In genomic region chr6:49515485-49516146, GRCh38 we compare ENCODE assay signal across 20 cellular contexts. TPM values are rescaled to one million over a fixed set of nuclear protein-coding genes. Genes with fewer than 3 reads are reported as not detected.
A peak's percentile ranks its signal among the peaks of the same experiment; 100 is the strongest.
DNase-seq lines count a peak whose midpoint lies in the region; ATAC-seq, FAIRE-seq and TF ChIP-seq lines count a peak whose summit lies in the region.
"Had no signal": no experiment of that assay in that cellular context is flagged by ENCODE, and none has a peak within 500 bp of the region (broad histone marks: within the 10 kb centered on the region; RNA-seq: fewer than 3 reads in every experiment).

No MANE protein-coding gene starts in this region.

- in situ Hi-C loops in K562 (cut with MboI) = no loop called here

- peak overlapping the region; percentile 71 for H2AFZ ChIP-seq in K562 (ENCODE audit: low read depth, low read length)
- H2AFZ ChIP-seq in SK-N-SH (ENCODE audit: low read depth) = no peak overlapping the region

- H3K27ac ChIP-seq in K562 (ENCODE audit: extremely low read depth, low read depth, low read length) (no peak overlapping the region), SK-N-SH (ENCODE audit: low read depth in 2 of 2, low read length in 1 of 2) (no peak overlapping the region)
- H3K27ac ChIP-seq: A549, C4-2B, HL-60 had no signal

- H3K9me2 ChIP-seq in SK-N-SH = no peaks in the 10 kb centered on the region

- ATAC-seq in K562 = peak; percentile 68
- no peak for ATAC-seq in HG02970 (IDR thresholded peaks at IDR 0.05; ENCODE audit: low FRiP score, unreplicated experiment)
- ATAC-seq: A549 had no signal

- CTCF ChIA-PET in K562 (lab: Yijun Ruan, JAX; ENCODE audit: low intra/inter-chr PET ratio) = no interaction called here
- CTCF ChIA-PET in SK-N-SH (lab: Yijun Ruan, JAX) = interaction anchor here (0.7 kb wide), 1 partner anchor 17 kb away, joined by 3 read pairs; no protein-coding TSS in a partner anchor

- H3K9ac ChIP-seq in K562 (ENCODE audit: insufficient read depth in 1 of 2, low read depth in 2 of 2, low read length in 2 of 2) = no peak overlapping the region
- H3K9ac ChIP-seq in SK-N-SH = no peak overlapping the region

- TF ChIP-seq CTCF in K562 (IDR thresholded peaks at IDR 0.05 in 2 of 3, conservative IDR thresholded peaks at IDR 0.05 in 1 of 3; ENCODE audit: insufficient read depth in 2 of 3, low read depth in 1 of 3, low read length in 3 of 3) (no peak), SK-N-SH (IDR thresholded peaks at IDR 0.05) (no peak)

- H3K9me1 ChIP-seq in K562 (ENCODE audit: control insufficient read depth, insufficient read depth, low read length) = no peaks in the 10 kb centered on the region

- POLR2A ChIA-PET in K562 (lab: Yijun Ruan, JAX) = interaction anchor here (0.5 to 0.9 kb wide), 2 partner anchors 8 to 537 kb away, joined by 3 read pairs; no protein-coding TSS in a partner anchor
- POLR2A ChIA-PET in SK-N-SH (lab: Yijun Ruan, JAX) = no interaction called here

- H3K9me3 ChIP-seq in K562 (replicated peaks; ENCODE audit: control insufficient read depth, insufficient read depth, low read depth, low read length) (no peaks in the 10 kb centered on the region), SK-N-SH (no peaks in the 10 kb centered on the region)
- H3K9me3 ChIP-seq: A549, BE2C had no signal

- no peaks in the 10 kb centered on the region for H3F3A ChIP-seq in SK-N-SH (replicated peaks; ENCODE audit: insufficient read depth)

- H3K4me2 ChIP-seq in K562 (ENCODE audit: insufficient read depth, low read length) = peak overlapping the region; percentile 33; the same call in 1 of the 2 replicates
- H3K4me2 ChIP-seq in SK-N-SH = no peak overlapping the region
- H3K4me2 ChIP-seq: A549 had no signal

- H4K20me1 ChIP-seq in K562 (replicated peaks; ENCODE audit: control insufficient read depth, insufficient read depth, low read length) (no peaks in the 10 kb centered on the region), SK-N-SH (ENCODE audit: insufficient read depth) (no peaks in the 10 kb centered on the region)

- no TSS peak for BruUV-seq in K562 (replicated peaks; lab: Mats Ljungman, UMichigan)

- H3K27me3 ChIP-seq in K562 (ENCODE audit: control insufficient read depth in 2 of 2, insufficient read depth in 2 of 2, low read length in 2 of 2) (no peaks in the 10 kb centered on the region), SK-N-SH (ENCODE audit: insufficient read depth) (no peaks in the 10 kb centered on the region; the same call in 1 of the 2 replicates)

- TF ChIP-seq EP300 in K562 (IDR thresholded peaks at IDR 0.05; ENCODE audit: low read length) (no peak), SK-N-SH (IDR thresholded peaks at IDR 0.05; ENCODE audit: borderline replicate concordance in 1 of 2, low read depth in 1 of 2, low read length in 1 of 2) (no peak)

- WGBS in K562 (ENCODE audit: insufficient coverage, low coverage, missing lambda C conversion rate) = 8% methylated on average over 10 of the region's 10 CpGs
- 36% methylated on average over 10 of the region's 10 CpGs for WGBS in SK-N-SH (ENCODE audit: low lambda C conversion rate)

- DNase-seq in H54 (ENCODE audit: insufficient read length, low spot score) = no peak
- peak; percentile 67 for DNase-seq in NCI-H226
- peak in 1 of 4 experiments; percentile 27 for DNase-seq in K562 (ENCODE audit: extremely low read depth in 1 of 4, low spot score in 3 of 4)
- DNase-seq in SK-N-SH = no peak
- no peak for DNase-seq in SKM-1 treated with dmso at 0.1 percent for 144 hours (lab: John Stamatoyannopoulos, UW; ENCODE audit: unreplicated experiment)
- no peak for DNase-seq in dedifferentiated amniotic fluid mesenchymal stem cell (ENCODE audit: extremely low spot score)
- DNase-seq: BE2C; CD4-positive, alpha-beta memory T cell; DMS79 treated with DMSO at 0.1 percent for 48 hours; GDM1; HCEC 1CT; IMR-90 had no signal

- TF ChIP-seq POLR2A in H54 (IDR thresholded peaks at IDR 0.05; ENCODE audit: low read depth, low read length) (no peak), K562 (conservative IDR thresholded peaks at IDR 0.05) (no peak)

- H3K4me3 ChIP-seq in K562 (no peak overlapping the region), SK-N-SH (ENCODE audit: low read depth in 2 of 2, low read length in 1 of 2) (no peak overlapping the region)
- H3K4me3 ChIP-seq: A549 had no signal

- TF ChIP-seq RAD21 in K562 (CRISPR knock-in tag; conservative IDR thresholded peaks at IDR 0.05 in 1 of 2, IDR thresholded peaks at IDR 0.05 in 1 of 2) (no peak), SK-N-SH (IDR thresholded peaks at IDR 0.05; ENCODE audit: low read length) (no peak)

- H3K4me1 ChIP-seq in K562 (replicated peaks in 1 of 2; ENCODE audit: control insufficient read depth in 2 of 2, insufficient read depth in 2 of 2, low read length in 2 of 2) (no peaks in the 10 kb centered on the region), SK-N-SH (ENCODE audit: control insufficient read depth in 1 of 2, insufficient read depth in 2 of 2, low read depth in 1 of 2, low read length in 1 of 2) (no peaks in the 10 kb centered on the region)
- H3K4me1 ChIP-seq: BE2C had no signal

- FAIRE-seq in H54 (lab: Jason Lieb, UNC) (peak; percentile 83), K562 (lab: Jason Lieb, UNC) (no peak)
- FAIRE-seq: A549, GM12892, GM19239, H1 had no signal

- intact Hi-C loops in K562 (cut with micrococcal nuclease) = no loop called here

- H3K79me2 ChIP-seq in K562 (ENCODE audit: control insufficient read depth, insufficient read depth, low read length) = no peaks in the 10 kb centered on the region
- no peaks in the 10 kb centered on the region for H3K79me2 ChIP-seq in SK-N-SH (ENCODE audit: insufficient read depth)

- H3K36me3 ChIP-seq in K562 (ENCODE audit: control insufficient read depth, insufficient read depth, low read length) (no peaks in the 10 kb centered on the region), SK-N-SH (replicated peaks in 1 of 2; ENCODE audit: control insufficient read depth in 1 of 2, insufficient read depth in 2 of 2, low read length in 1 of 2) (no peaks in the 10 kb centered on the region)
- H3K36me3 ChIP-seq: BE2C had no signal

RNA-seq across cellular contexts. Expression of gene GLYATL3, which starts 15.9 kb away (rescaled TPM):
- total RNA-seq in K562 (2011; cell fraction: chromatin; rRNA removed; ENCODE audit: low replicate concordance) = not detected in 2 replicates
- total RNA-seq in K562 (2011; cell fraction: nucleolus; rRNA removed) = not detected in 2 replicates
- not detected in 2 replicates for total RNA-seq in K562 (2011; cell fraction: nucleoplasm; rRNA removed)
- total RNA-seq in K562 (2014; rRNA removed) (not detected in 2 replicates), K562 (2014; rRNA removed; fragmentation: Illumina TruSeq; extraction: Trizol) (not detected in 2 replicates), K562 (2015; rRNA removed; fragmentation: Illumina TruSeq; extraction: Trizol) (not detected in 2 replicates), K562 (2021) (not detected in 2 replicates)
- polyA plus RNA-seq in K562 (2011; rRNA removed) (not detected in 2 replicates), K562 (2014; fragmentation: Illumina TruSeq; extraction: Trizol) (not detected in 2 replicates), K562 (2014; fragmentation: Nextera tagmentation; extraction: Ambion mirVana) (not detected), K562 (2014; rRNA removed) (not detected in 2 replicates), SK-N-SH (2012; rRNA removed) (not detected in 2 replicates)
- polyA plus RNA-seq in K562 (2011; cell fraction: cytosol; rRNA removed) = not detected in 2 replicates
- polyA plus RNA-seq in K562 (2011; cell fraction: nucleus; rRNA removed) = not detected in 2 replicates
- polyA plus RNA-seq in K562 (2012) = not detected in 2 replicates
- not detected in 2 replicates for polyA minus RNA-seq in K562 (2011; rRNA and poly(A)+ RNA removed)
- polyA minus RNA-seq in K562 (2011; cell fraction: cytosol; rRNA and poly(A)+ RNA removed) = not detected in 2 replicates
- polyA minus RNA-seq in K562 (2011; cell fraction: nucleus; rRNA and poly(A)+ RNA removed) = not detected in 2 replicates
- not detected in 2 replicates for polyA plus RNA-seq in SK-N-SH (2012; cell fraction: cytosol; rRNA removed)
- not detected in 2 replicates for polyA plus RNA-seq in SK-N-SH (2012; cell fraction: nucleus; rRNA removed)
- total RNA-seq: CD4-positive, alpha-beta memory T cell; H1; IMR-90 had no signal
- polyA plus RNA-seq: A549; AG04450; CD4-positive, alpha-beta memory T cell; H1; IMR-90 had no signal

RNA-seq across cellular contexts. Expression of gene C6orf141, which starts 34.9 kb away (rescaled TPM):
- not detected in 2 replicates for total RNA-seq in K562 (2011; cell fraction: chromatin; rRNA removed; ENCODE audit: low replicate concordance)
- total RNA-seq in K562 (2011; cell fraction: nucleolus; rRNA removed) = not detected in 2 replicates
- total RNA-seq in K562 (2011; cell fraction: nucleoplasm; rRNA removed) = not detected in 2 replicates
- not detected in 2 replicates for total RNA-seq in K562 (2014; rRNA removed)
- not detected in 2 replicates for total RNA-seq in K562 (2014; rRNA removed; fragmentation: Illumina TruSeq; extraction: Trizol)
- not detected in 2 replicates for total RNA-seq in K562 (2015; rRNA removed; fragmentation: Illumina TruSeq; extraction: Trizol)
- total RNA-seq in K562 (2021) = not detected in 2 replicates
- polyA plus RNA-seq in K562 (2011; rRNA removed) = not detected in 2 replicates
- not detected in 2 replicates for polyA plus RNA-seq in K562 (2011; cell fraction: cytosol; rRNA removed)
- polyA plus RNA-seq in K562 (2011; cell fraction: nucleus; rRNA removed) = not detected in 2 replicates
- not detected in 2 replicates for polyA plus RNA-seq in K562 (2012)
- polyA plus RNA-seq in K562 (2014; fragmentation: Illumina TruSeq; extraction: Trizol) = not detected in 2 replicates
- not detected for polyA plus RNA-seq in K562 (2014; fragmentation: Nextera tagmentation; extraction: Ambion mirVana)
- not detected in 2 replicates for polyA plus RNA-seq in K562 (2014; rRNA removed)
- polyA minus RNA-seq in K562 (2011; rRNA and poly(A)+ RNA removed) = not detected in 2 replicates
- polyA minus RNA-seq in K562 (2011; cell fraction: cytosol; rRNA and poly(A)+ RNA removed) = not detected in 2 replicates
- polyA minus RNA-seq in K562 (2011; cell fraction: nucleus; rRNA and poly(A)+ RNA removed) = not detected in 2 replicates
- not detected in 2 replicates for polyA plus RNA-seq in SK-N-SH (2012; rRNA removed)
- not detected in 2 replicates for polyA plus RNA-seq in SK-N-SH (2012; cell fraction: cytosol; rRNA removed)
- 0.06 TPM in 1 of 2 replicates, not detected in the other for polyA plus RNA-seq in SK-N-SH (2012; cell fraction: nucleus; rRNA removed)
- total RNA-seq: CD4-positive, alpha-beta memory T cell; IMR-90 had no signal
- polyA plus RNA-seq: AG04450; CD4-positive, alpha-beta memory T cell; IMR-90 had no signal

RNA-seq across cellular contexts. Expression of gene CENPQ, which starts 52.4 kb away (rescaled TPM):
- total RNA-seq in K562 (2011; cell fraction: chromatin; rRNA removed; ENCODE audit: low replicate concordance) = 3.2 and 11.6 TPM in 2 replicates
- 2.1 and 2.2 TPM in 2 replicates for total RNA-seq in K562 (2011; cell fraction: nucleolus; rRNA removed)
- total RNA-seq in K562 (2011; cell fraction: nucleoplasm; rRNA removed) = 5.8 and 14.0 TPM in 2 replicates
- 12.7 and 14.2 TPM in 2 replicates for total RNA-seq in K562 (2014; rRNA removed)
- total RNA-seq in K562 (2014; rRNA removed; fragmentation: Illumina TruSeq; extraction: Trizol) = 26.5 and 34.3 TPM in 2 replicates
- total RNA-seq in K562 (2015; rRNA removed; fragmentation: Illumina TruSeq; extraction: Trizol) = 15.7 and 17.5 TPM in 2 replicates
- total RNA-seq in K562 (2021) = 16.4 and 18.5 TPM in 2 replicates
- polyA plus RNA-seq in K562 (2011; rRNA removed) = 19.1 and 29.5 TPM in 2 replicates
- 2.9 and 7.8 TPM in 2 replicates for polyA plus RNA-seq in K562 (2011; cell fraction: cytosol; rRNA removed)
- 4.3 and 8.1 TPM in 2 replicates for polyA plus RNA-seq in K562 (2011; cell fraction: nucleus; rRNA removed)
- polyA plus RNA-seq in K562 (2012) = 12.0 and 15.5 TPM in 2 replicates
- polyA plus RNA-seq in K562 (2014; fragmentation: Illumina TruSeq; extraction: Trizol) = 24.3 and 26.4 TPM in 2 replicates
- polyA plus RNA-seq in K562 (2014; fragmentation: Nextera tagmentation; extraction: Ambion mirVana) = 10 to 100 TPM; 39.5 to 48.3 TPM
- 17.4 and 21.5 TPM in 2 replicates for polyA plus RNA-seq in K562 (2014; rRNA removed)
- polyA minus RNA-seq in K562 (2011; rRNA and poly(A)+ RNA removed) = 13.0 and 15.2 TPM in 2 replicates
- polyA minus RNA-seq in K562 (2011; cell fraction: cytosol; rRNA and poly(A)+ RNA removed) = 2.7 and 4.9 TPM in 2 replicates
- 3.1 and 6.0 TPM in 2 replicates for polyA minus RNA-seq in K562 (2011; cell fraction: nucleus; rRNA and poly(A)+ RNA removed)
- polyA plus RNA-seq in SK-N-SH (2012; rRNA removed) = 2.5 and 3.0 TPM in 2 replicates
- 4.9 and 6.6 TPM in 2 replicates for polyA plus RNA-seq in SK-N-SH (2012; cell fraction: cytosol; rRNA removed)
- 0.79 and 1.9 TPM in 2 replicates for polyA plus RNA-seq in SK-N-SH (2012; cell fraction: nucleus; rRNA removed)

RNA-seq across cellular contexts. Expression of gene MMUT, which starts 52.6 kb away (rescaled TPM):
- 6.4 and 14.7 TPM in 2 replicates for total RNA-seq in K562 (2011; cell fraction: chromatin; rRNA removed; ENCODE audit: low replicate concordance)
- 3.7 and 5.0 TPM in 2 replicates for total RNA-seq in K562 (2011; cell fraction: nucleolus; rRNA removed)
- total RNA-seq in K562 (2011; cell fraction: nucleoplasm; rRNA removed) = 6.0 and 6.5 TPM in 2 replicates
- 7.1 and 8.2 TPM in 2 replicates for total RNA-seq in K562 (2014; rRNA removed)
- total RNA-seq in K562 (2014; rRNA removed; fragmentation: Illumina TruSeq; extraction: Trizol) = 17.9 and 20.4 TPM in 2 replicates
- total RNA-seq in K562 (2015; rRNA removed; fragmentation: Illumina TruSeq; extraction: Trizol) = 10.7 and 11.4 TPM in 2 replicates
- 15.5 and 16.0 TPM in 2 replicates for total RNA-seq in K562 (2021)
- polyA plus RNA-seq in K562 (2011; rRNA removed) = 20.0 and 26.2 TPM in 2 replicates
- polyA plus RNA-seq in K562 (2011; cell fraction: cytosol; rRNA removed) = 5.2 and 9.4 TPM in 2 replicates
- 15.5 and 27.7 TPM in 2 replicates for polyA plus RNA-seq in K562 (2011; cell fraction: nucleus; rRNA removed)
- polyA plus RNA-seq in K562 (2012) = 13.3 and 17.6 TPM in 2 replicates
- 14.0 and 15.5 TPM in 2 replicates for polyA plus RNA-seq in K562 (2014; fragmentation: Illumina TruSeq; extraction: Trizol)
- polyA plus RNA-seq in K562 (2014; fragmentation: Nextera tagmentation; extraction: Ambion mirVana) = 10 to 100 TPM; 21.0 to 26.4 TPM
- 14.1 and 14.8 TPM in 2 replicates for polyA plus RNA-seq in K562 (2014; rRNA removed)
- 33.0 and 34.6 TPM in 2 replicates for polyA minus RNA-seq in K562 (2011; rRNA and poly(A)+ RNA removed)
- polyA minus RNA-seq in K562 (2011; cell fraction: cytosol; rRNA and poly(A)+ RNA removed) = 6.9 and 10.3 TPM in 2 replicates
- 9.2 and 22.4 TPM in 2 replicates for polyA minus RNA-seq in K562 (2011; cell fraction: nucleus; rRNA and poly(A)+ RNA removed)
- 6.7 and 9.6 TPM in 2 replicates for polyA plus RNA-seq in SK-N-SH (2012; rRNA removed)
- polyA plus RNA-seq in SK-N-SH (2012; cell fraction: cytosol; rRNA removed) = 9.6 and 10.0 TPM in 2 replicates
- polyA plus RNA-seq in SK-N-SH (2012; cell fraction: nucleus; rRNA removed) = 3.7 and 8.0 TPM in 2 replicates
